Comparison of ENCODE assay signal across 29 cellular contexts in the genomic region with DNA sequence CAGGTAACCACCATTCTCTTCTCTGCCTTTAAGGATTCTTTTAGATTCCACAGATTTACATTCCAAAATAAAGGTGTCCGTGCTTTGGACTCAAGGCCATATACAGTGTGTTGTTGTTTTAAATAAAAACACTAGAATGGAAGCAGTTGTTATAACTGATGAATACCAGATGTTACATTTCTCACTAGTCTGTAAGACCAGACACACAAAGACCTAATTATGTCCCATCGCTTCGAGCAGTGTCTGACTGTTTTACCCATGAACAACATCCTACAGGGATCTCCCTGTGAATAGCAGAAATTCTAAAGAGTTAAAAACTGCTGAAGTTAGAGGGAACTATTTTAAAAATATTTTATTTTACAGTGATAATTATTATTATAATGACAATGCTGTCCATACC.
DNase-seq lines count a peak whose midpoint lies in the region; ATAC-seq and TF ChIP-seq lines count a peak whose summit lies in the region.
"Had no signal": no experiment of that assay in that cellular context is flagged by ENCODE, and none has a peak within 500 bp of the region (broad histone marks: within the 10 kb centered on the region; RNA-seq: fewer than 3 reads in every experiment).

No MANE protein-coding gene starts in this region.

- no peak for ATAC-seq in GM18909 (IDR thresholded peaks at IDR 0.05; ENCODE audit: poor library complexity, unreplicated experiment)
- ATAC-seq in GM18861 (IDR thresholded peaks at IDR 0.05; ENCODE audit: unreplicated experiment), result no peak
- no peak for ATAC-seq in HG03095 (IDR thresholded peaks at IDR 0.05; ENCODE audit: unreplicated experiment)
- ATAC-seq in GM19351 (IDR thresholded peaks at IDR 0.05; ENCODE audit: unreplicated experiment), result no peak
- ATAC-seq: activated CD4-positive, alpha-beta T cell treated with anti-CD3 and anti-CD28 coated beads for 36 hours; activated CD8-positive, alpha-beta T cell treated with anti-CD3 and anti-CD28 coated beads, Interleukin-2, amount 10 ng/mL, durations not matched to agents 7 days and 5 days; effector memory CD8-positive, alpha-beta T cell; left cardiac atrium; pancreas; stimulated activated memory B cell treated with anti-CD40 and anti-IgM and Interleukin-4, amounts not matched to agents 10 μg/mL and 1 μg/mL and 100 μg/mL, for 72 hours had no signal

- TF ChIP-seq CTCF in HFFc6 (IDR thresholded peaks at IDR 0.05), result no peak
- no peak for TF ChIP-seq CTCF in fibroblast of the aortic adventitia (IDR thresholded peaks at IDR 0.05; ENCODE audit: insufficient read depth, low read length)

- H3K4me3 ChIP-seq in fibroblast of the aortic adventitia (ENCODE audit: low read depth, low read length), result no peak overlapping the region
- H3K4me3 ChIP-seq: BLaER1, breast epithelium, colonic mucosa, hepatocyte, pancreas had no signal

- no peak overlapping the region for H3K27ac Mint-ChIP-seq in HFFc6
- H3K27ac Mint-ChIP-seq: activated CD4-positive, alpha-beta T cell treated with anti-CD3 and anti-CD28 coated beads for 36 hours; activated CD8-positive, alpha-beta T cell treated with anti-CD3 and anti-CD28 coated beads, Interleukin-2, amount 10 ng/mL, durations not matched to agents 7 days and 5 days; activated naive CD4-positive, alpha-beta T cell treated with anti-CD3 and anti-CD28 coated beads, Interleukin-2, amount 10 ng/mL, durations not matched to agents 7 days and 5 days; effector memory CD8-positive, alpha-beta T cell; stimulated activated memory B cell treated with anti-CD40 and anti-IgM and Interleukin-4, amounts not matched to agents 10 μg/mL and 1 μg/mL and 100 μg/mL, for 72 hours; type B pancreatic cell had no signal

- peaks cover 69% of the 10 kb centered on the region for H3K4me1 Mint-ChIP-seq in HFFc6 (ENCODE audit: low read depth)
- H3K4me1 Mint-ChIP-seq: activated CD4-positive, alpha-beta T cell treated with anti-CD3 and anti-CD28 coated beads for 36 hours; activated naive CD4-positive, alpha-beta T cell treated with anti-CD3 and anti-CD28 coated beads, Interleukin-2, amount 10 ng/mL, durations not matched to agents 7 days and 5 days; stimulated activated memory B cell treated with anti-CD40 and anti-IgM and Interleukin-4, amounts not matched to agents 10 μg/mL and 1 μg/mL and 100 μg/mL, for 72 hours had no signal

- peaks cover 39% of the 10 kb centered on the region for H3K36me3 Mint-ChIP-seq in HFFc6 (ENCODE audit: low read depth)
- H3K36me3 Mint-ChIP-seq: activated naive CD4-positive, alpha-beta T cell treated with anti-CD3 and anti-CD28 coated beads, Interleukin-2, amount 10 ng/mL, durations not matched to agents 7 days and 5 days; stimulated activated memory B cell treated with anti-CD40 and anti-IgM and Interleukin-4, amounts not matched to agents 10 μg/mL and 1 μg/mL and 100 μg/mL, for 72 hours; type B pancreatic cell had no signal

- H3K9me3 Mint-ChIP-seq in HFFc6, result peaks cover 4% of the 10 kb centered on the region; the same call in 1 of the 2 replicates
- H3K9me3 Mint-ChIP-seq: type B pancreatic cell had no signal

- no peaks in the 10 kb centered on the region; the same call in 1 of the 2 replicates for H3K27me3 Mint-ChIP-seq in HFFc6 (ENCODE audit: insufficient read depth)
- H3K27me3 Mint-ChIP-seq: activated CD4-positive, alpha-beta T cell treated with anti-CD3 and anti-CD28 coated beads for 36 hours; activated naive CD4-positive, alpha-beta T cell treated with anti-CD3 and anti-CD28 coated beads, Interleukin-2, amount 10 ng/mL, durations not matched to agents 7 days and 5 days; effector memory CD8-positive, alpha-beta T cell; stimulated activated memory B cell treated with anti-CD40 and anti-IgM and Interleukin-4, amounts not matched to agents 10 μg/mL and 1 μg/mL and 100 μg/mL, for 72 hours; type B pancreatic cell had no signal

- DNase-seq in HFFc6, result no peak
- peak; percentile 15 for DNase-seq in amniotic stem cell (lab: John Stamatoyannopoulos, UW)
- peak; percentile 15 for DNase-seq in fibroblast of the aortic adventitia (ENCODE audit: low read depth)
- DNase-seq in pons (ENCODE audit: low spot score), result peak; percentile 29
- DNase-seq: activated CD4-positive, alpha-beta T cell treated with anti-CD3 and anti-CD28 coated beads for 36 hours; activated CD8-positive, alpha-beta T cell treated with anti-CD3 and anti-CD28 coated beads, Interleukin-2, amount 10 ng/mL, durations not matched to agents 7 days and 5 days; activated naive CD4-positive, alpha-beta T cell treated with anti-CD3 and anti-CD28 coated beads, Interleukin-2, amount 10 ng/mL, durations not matched to agents 7 days and 5 days; colonic mucosa; effector memory CD8-positive, alpha-beta T cell; erythroblast; left cardiac atrium; MM.1S; NCI-H1930; NCI-H2171 treated with DMSO at 0.1 percent for 48 hours; NCI-H524 treated with DMSO at 0.1 percent for 48 hours; NK-92 treated with Interleukin-12 subunit alpha and Interleukin-12 subunit beta, amount 100 ng/mL, for 24 hours; pancreas; retina; substantia nigra; T-helper 9 cell had no signal

- H3K4me3 Mint-ChIP-seq in HFFc6, result peak overlapping the region; percentile 20; the same call in 1 of the 2 replicates
- H3K4me3 Mint-ChIP-seq: activated CD4-positive, alpha-beta T cell treated with anti-CD3 and anti-CD28 coated beads for 36 hours; activated CD8-positive, alpha-beta T cell treated with anti-CD3 and anti-CD28 coated beads, Interleukin-2, amount 10 ng/mL, durations not matched to agents 7 days and 5 days; activated naive CD4-positive, alpha-beta T cell treated with anti-CD3 and anti-CD28 coated beads, Interleukin-2, amount 10 ng/mL, durations not matched to agents 7 days and 5 days; effector memory CD8-positive, alpha-beta T cell; stimulated activated memory B cell treated with anti-CD40 and anti-IgM and Interleukin-4, amounts not matched to agents 10 μg/mL and 1 μg/mL and 100 μg/mL, for 72 hours; type B pancreatic cell had no signal
